Comparison of ENCODE assay signal across 8 cellular contexts in genomic region chrX:51743179-51743957, GRCh38. TPM values are rescaled to one million over a fixed set of nuclear protein-coding genes. Genes with fewer than 3 reads are reported as not detected.
A peak's percentile ranks its signal among the peaks of the same experiment; 100 is the strongest.
DNase-seq lines count a peak whose midpoint lies in the region; ATAC-seq and TF ChIP-seq lines count a peak whose summit lies in the region.

TSS of gene GSPT2 (plus strand) at chrX:51743442. CDS start at chrX:51743627, 185 bp downstream.

- H3K4me3 ChIP-seq in body of pancreas (peak within 1 kb of the TSS in 1 of 2 donors; percentile 31), iPS-20b (ENCODE audit: low read length) (peak within 1 kb of the TSS; percentile 91), skeletal muscle tissue (ENCODE audit: low read length in 3 of 3) (peak within 1 kb of the TSS; percentile 75 to 87 (median 81))

- intact Hi-C loops in body of pancreas (cut with DNase I) = no loop called here

- ATAC-seq in GM21423 (IDR thresholded peaks at IDR 0.05; ENCODE audit: unreplicated experiment) (peak; percentile 97), body of pancreas (peak; percentile 91)

- H3K36me3 ChIP-seq in body of pancreas (replicated peaks in 1 of 2; ENCODE audit: insufficient read depth in 1 of 2, low read depth in 2 of 2) (no peaks in the 10 kb centered on the region), iPS-20b (ENCODE audit: insufficient read depth, low read depth, low read length) (peaks cover 20% of the 10 kb centered on the region), skeletal muscle tissue (ENCODE audit: control insufficient read depth in 3 of 3, insufficient read depth in 3 of 3, low read length in 3 of 3) (peaks cover 0 to 3% (median 0%) of the 10 kb centered on the region in 3 donors)

- WGBS in body of pancreas, 2 donors = 0% methylated on average over 7 to 36 of the region's 63 CpGs

- peak; percentile 49 for DNase-seq in DMS153 (lab: John Stamatoyannopoulos, UW)
- peak in 4 of 5 experiments; percentile 20 to 90 (median 29) for DNase-seq in T-helper 2 cell
- DNase-seq in body of pancreas = peak; percentile 59 to 76 (median 66)
- DNase-seq in NCI-H1048 (lab: John Stamatoyannopoulos, UW) = no peak

- H3K27ac ChIP-seq in body of pancreas (peak within 1 kb of the TSS in 3 of 4 donors; percentile 40 to 57 (median 56)), iPS-20b (ENCODE audit: low read length) (peak within 1 kb of the TSS; percentile 72), skeletal muscle tissue (ENCODE audit: low read depth, low read length) (peak within 1 kb of the TSS; percentile 27)

- peak within 1 kb of the TSS; percentile 85 to 95 (median 94) for H3K4me3 Mint-ChIP-seq in IgD-negative memory B cell

- peak within 1 kb of the TSS; percentile 95 for H3K9ac ChIP-seq in iPS-20b (ENCODE audit: low read depth, low read length)
- H3K9ac ChIP-seq in skeletal muscle tissue (ENCODE audit: low read depth in 1 of 3, low read length in 3 of 3) = peak within 1 kb of the TSS; percentile 71 to 87 (median 72)

- H3K9me3 ChIP-seq in body of pancreas (no peaks in the 10 kb centered on the region), iPS-20b (ENCODE audit: insufficient read depth, low read depth, low read length) (no peaks in the 10 kb centered on the region), skeletal muscle tissue (ENCODE audit: control insufficient read depth in 3 of 3, low read length in 3 of 3) (no peaks in the 10 kb centered on the region)

- H3K27ac Mint-ChIP-seq in IgD-negative memory B cell = peak within 1 kb of the TSS; percentile 54 to 90 (median 87)

- H3K36me3 Mint-ChIP-seq in IgD-negative memory B cell = peaks cover 7% of the 10 kb centered on the region

- H3K27me3 Mint-ChIP-seq in IgD-negative memory B cell = peaks cover 7% of the 10 kb centered on the region

- H3K4me1 ChIP-seq in body of pancreas (peaks cover 12% of the 10 kb centered on the region), iPS-20b (ENCODE audit: insufficient read depth, low read length) (peaks cover 8% of the 10 kb centered on the region; the same call in 1 of the 2 replicates), skeletal muscle tissue (ENCODE audit: control insufficient read depth in 3 of 3, insufficient read depth in 3 of 3, low read length in 3 of 3) (peaks cover 0 to 4% (median 0%) of the 10 kb centered on the region in 3 donors)

- peaks cover 5 to 9% (median 8%) of the 10 kb centered on the region in 3 donors for H3K9me3 Mint-ChIP-seq in IgD-negative memory B cell

- H3K27me3 ChIP-seq in body of pancreas = no peaks in the 10 kb centered on the region
- no peaks in the 10 kb centered on the region for H3K27me3 ChIP-seq in iPS-20b (ENCODE audit: insufficient read depth, low read length)
- peaks cover 0 to 5% (median 0%) of the 10 kb centered on the region in 3 donors for H3K27me3 ChIP-seq in skeletal muscle tissue (ENCODE audit: control insufficient read depth in 3 of 3, insufficient read depth in 3 of 3, low read length in 3 of 3)

- H3K4me1 Mint-ChIP-seq in IgD-negative memory B cell = peaks cover 0 to 12% (median 9%) of the 10 kb centered on the region in 3 donors

- TF ChIP-seq POLR2A in body of pancreas (IDR thresholded peaks at IDR 0.05) = peak in 2 of 3 donors; percentile 56 to 64

- TF ChIP-seq CTCF in body of pancreas (IDR thresholded peaks at IDR 0.05) = no peak

RNA-seq across cellular contexts. Expression of gene GSPT2, which starts in this region (rescaled TPM):
- 9.6 TPM for polyA plus RNA-seq in IgD-negative memory B cell
- total RNA-seq in body of pancreas (1 to 10 TPM in 1 of 2 donors, under 1 TPM in 1; 0.66 to 3.1 TPM), skeletal muscle tissue (5.2 TPM)
